9 cellular contexts compared by ENCODE assay signal in the genomic region with DNA sequence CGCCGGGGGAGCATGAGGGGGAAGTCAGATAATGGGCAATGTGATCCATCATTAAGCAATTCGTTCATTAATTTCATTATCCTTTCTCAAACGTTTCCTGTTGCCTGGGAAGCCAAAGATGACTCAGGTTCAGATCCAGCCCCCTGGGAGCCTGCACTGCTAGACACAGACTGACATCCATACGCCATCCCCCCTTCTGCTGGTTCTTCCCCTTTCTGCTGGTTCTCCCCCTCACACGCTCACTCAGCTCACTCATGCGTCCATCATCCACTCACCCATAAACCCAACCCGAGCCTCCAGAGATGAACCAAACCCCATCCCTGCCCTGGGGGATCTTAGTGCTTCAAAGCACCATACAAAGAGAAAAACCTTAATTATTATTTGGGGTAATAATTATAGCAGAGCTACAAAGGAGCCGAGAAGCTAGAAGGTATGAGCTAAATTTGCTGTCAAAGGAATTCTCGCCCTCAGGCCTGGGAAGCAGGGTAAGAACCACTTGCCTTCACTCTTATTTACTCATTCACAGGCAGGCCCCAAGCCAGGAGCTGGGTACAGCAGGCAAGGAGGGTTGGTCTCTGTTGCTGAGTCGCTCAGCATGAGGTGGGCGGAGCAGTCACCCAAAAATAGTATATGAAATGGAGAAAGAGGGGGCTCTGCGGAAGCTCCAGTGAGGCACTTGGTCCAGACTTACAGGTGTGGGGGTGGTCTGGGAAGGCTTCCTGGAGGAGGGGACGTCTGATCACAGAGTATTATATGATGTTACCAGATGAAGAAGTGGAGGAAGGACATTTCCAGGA. TPM values are rescaled to one million over a fixed set of nuclear protein-coding genes. Genes with fewer than 3 reads are reported as not detected.
A peak's percentile ranks its signal among the peaks of the same experiment; 100 is the strongest.
DNase-seq lines count a peak whose midpoint lies in the region; ATAC-seq and TF ChIP-seq lines count a peak whose summit lies in the region.
"Had no signal": no experiment of that assay in that cellular context is flagged by ENCODE, and none has a peak within 500 bp of the region (broad histone marks: within the 10 kb centered on the region; RNA-seq: fewer than 3 reads in every experiment).

No MANE protein-coding gene starts in this region.

- no peaks in the 10 kb centered on the region for H3K36me3 Mint-ChIP-seq in activated naive CD8-positive, alpha-beta T cell treated with anti-CD3 and anti-CD28 coated beads, Interleukin-2, amount 50 U/mL, for 24 hours (ENCODE audit: low read depth)
- no peaks in the 10 kb centered on the region for H3K36me3 Mint-ChIP-seq in activated naive CD8-positive, alpha-beta T cell treated with anti-CD3 and anti-CD28 coated beads for 36 hours
- H3K36me3 Mint-ChIP-seq in activated CD8-positive, alpha-beta memory T cell treated with anti-CD3 and anti-CD28 coated beads, Interleukin-2, amount 10 ng/mL, durations not matched to agents 7 days and 5 days = no peaks in the 10 kb centered on the region

- H3K27ac ChIP-seq in foreskin keratinocyte (no peak overlapping the region), upper lobe of left lung (peak overlapping the region; percentile 42 to 77 (median 57))

- ATAC-seq in activated naive CD8-positive, alpha-beta T cell treated with anti-CD3 and anti-CD28 coated beads, Interleukin-2, amount 50 U/mL, for 24 hours = peak; percentile 33
- ATAC-seq in foreskin keratinocyte (peak; percentile 65), upper lobe of left lung (ENCODE audit: low FRiP score in 2 of 2) (peak in 1 of 2 donors; percentile 72)
- ATAC-seq in activated CD8-positive, alpha-beta memory T cell treated with anti-CD3 and anti-CD28 coated beads, Interleukin-2, amount 10 ng/mL, durations not matched to agents 7 days and 5 days = no peak

- no peaks in the 10 kb centered on the region for H3K36me3 ChIP-seq in upper lobe of left lung

- TF ChIP-seq CTCF in foreskin keratinocyte (conservative IDR thresholded peaks at IDR 0.05) = no peak
- no peak for TF ChIP-seq CTCF in upper lobe of left lung (IDR thresholded peaks at IDR 0.05)
- no peak for TF ChIP-seq CTCF in GM10266 (IDR thresholded peaks at IDR 0.05; ENCODE audit: control insufficient read depth, insufficient read depth, low read depth, missing control alignments)

- no peak overlapping the region for H3K27ac Mint-ChIP-seq in activated naive CD8-positive, alpha-beta T cell treated with anti-CD3 and anti-CD28 coated beads, Interleukin-2, amount 50 U/mL, for 24 hours
- H3K27ac Mint-ChIP-seq in activated naive CD8-positive, alpha-beta T cell treated with anti-CD3 and anti-CD28 coated beads for 36 hours = no peak overlapping the region
- no peak overlapping the region for H3K27ac Mint-ChIP-seq in activated CD8-positive, alpha-beta memory T cell treated with anti-CD3 and anti-CD28 coated beads, Interleukin-2, amount 10 ng/mL, durations not matched to agents 7 days and 5 days

- no peaks in the 10 kb centered on the region for H3K27me3 ChIP-seq in foreskin keratinocyte
- H3K27me3 ChIP-seq in upper lobe of left lung = no peaks in the 10 kb centered on the region

- H3K4me1 Mint-ChIP-seq in activated naive CD8-positive, alpha-beta T cell treated with anti-CD3 and anti-CD28 coated beads, Interleukin-2, amount 50 U/mL, for 24 hours = peaks cover 3% of the 10 kb centered on the region
- H3K4me1 Mint-ChIP-seq in activated naive CD8-positive, alpha-beta T cell treated with anti-CD3 and anti-CD28 coated beads for 36 hours = peaks cover 2% of the 10 kb centered on the region
- peaks cover under 1% of the 10 kb centered on the region for H3K4me1 Mint-ChIP-seq in activated CD8-positive, alpha-beta memory T cell treated with anti-CD3 and anti-CD28 coated beads, Interleukin-2, amount 10 ng/mL, durations not matched to agents 7 days and 5 days

- no peak for TF ChIP-seq POLR2A in upper lobe of left lung (IDR thresholded peaks at IDR 0.05)

- no peak overlapping the region for H3K4me3 Mint-ChIP-seq in activated naive CD8-positive, alpha-beta T cell treated with anti-CD3 and anti-CD28 coated beads, Interleukin-2, amount 50 U/mL, for 24 hours
- no peak overlapping the region for H3K4me3 Mint-ChIP-seq in activated naive CD8-positive, alpha-beta T cell treated with anti-CD3 and anti-CD28 coated beads for 36 hours
- H3K4me3 Mint-ChIP-seq in activated CD8-positive, alpha-beta memory T cell treated with anti-CD3 and anti-CD28 coated beads, Interleukin-2, amount 10 ng/mL, durations not matched to agents 7 days and 5 days = no peak overlapping the region

- CTCF ChIA-PET in activated CD8-positive, alpha-beta memory T cell treated with anti-CD3 and anti-CD28 coated beads, Interleukin-2, amount 10 ng/mL, durations not matched to agents 7 days and 5 days (lab: Charles Lee) = interaction anchor here (1.2 to 1.9 kb wide), 2 partner anchors 12 to 58 kb away, joined by 3 to 7 read pairs; no protein-coding TSS in a partner anchor

- no peak for TF ChIP-seq EP300 in upper lobe of left lung (IDR thresholded peaks at IDR 0.05)

- no peaks in the 10 kb centered on the region for H3K9me3 Mint-ChIP-seq in activated naive CD8-positive, alpha-beta T cell treated with anti-CD3 and anti-CD28 coated beads, Interleukin-2, amount 50 U/mL, for 24 hours
- H3K9me3 Mint-ChIP-seq in activated naive CD8-positive, alpha-beta T cell treated with anti-CD3 and anti-CD28 coated beads for 36 hours = no peaks in the 10 kb centered on the region
- H3K9me3 Mint-ChIP-seq in activated CD8-positive, alpha-beta memory T cell treated with anti-CD3 and anti-CD28 coated beads, Interleukin-2, amount 10 ng/mL, durations not matched to agents 7 days and 5 days (ENCODE audit: low read depth) = no peaks in the 10 kb centered on the region

- H3K4me1 ChIP-seq in foreskin keratinocyte (peaks cover 5% of the 10 kb centered on the region), upper lobe of left lung (peaks cover 10 to 53% (median 29%) of the 10 kb centered on the region in 4 donors)

- no peak for DNase-seq in activated naive CD8-positive, alpha-beta T cell treated with anti-CD3 and anti-CD28 coated beads, Interleukin-2, amount 50 U/mL, for 24 hours
- no peak for DNase-seq in activated naive CD8-positive, alpha-beta T cell treated with anti-CD3 and anti-CD28 coated beads for 36 hours
- DNase-seq in NOMO-1 (lab: John Stamatoyannopoulos, UW; ENCODE audit: unreplicated experiment in 2 of 2) (peak; percentile 21 to 37), foreskin keratinocyte (peak in 1 of 2 donors; percentile 42), upper lobe of left lung (peak in 1 of 2 donors; percentile 82), GM10266 (ENCODE audit: extremely low spot score) (no peak), DMS53 treated with DMSO at 0.1 percent for 48 hours (lab: John Stamatoyannopoulos, UW; ENCODE audit: unreplicated experiment) (no peak)
- DNase-seq in activated CD8-positive, alpha-beta memory T cell treated with anti-CD3 and anti-CD28 coated beads, Interleukin-2, amount 10 ng/mL, durations not matched to agents 7 days and 5 days = no peak

- WGBS in upper lobe of left lung, 2 donors = 44 to 59% methylated on average over 14 of the region's 14 CpGs

- no peak overlapping the region for H3K4me3 ChIP-seq in upper lobe of left lung

- H3K9me3 ChIP-seq in upper lobe of left lung = no peaks in the 10 kb centered on the region

- H3K27me3 Mint-ChIP-seq in activated naive CD8-positive, alpha-beta T cell treated with anti-CD3 and anti-CD28 coated beads, Interleukin-2, amount 50 U/mL, for 24 hours = no peaks in the 10 kb centered on the region
- no peaks in the 10 kb centered on the region for H3K27me3 Mint-ChIP-seq in activated naive CD8-positive, alpha-beta T cell treated with anti-CD3 and anti-CD28 coated beads for 36 hours
- no peaks in the 10 kb centered on the region for H3K27me3 Mint-ChIP-seq in activated CD8-positive, alpha-beta memory T cell treated with anti-CD3 and anti-CD28 coated beads, Interleukin-2, amount 10 ng/mL, durations not matched to agents 7 days and 5 days

RNA-seq across cellular contexts. Expression of gene ZNF444, which starts 7.0 kb away (rescaled TPM):
- 10 to 100 TPM; 28.6 to 33.7 TPM for total RNA-seq in activated naive CD8-positive, alpha-beta T cell treated with anti-CD3 and anti-CD28 coated beads for 36 hours
- total RNA-seq in foreskin keratinocyte (9.7 and 10.8 TPM in 2 replicates), upper lobe of left lung (100 to 1,000 TPM in 2 of 6 donors, 10 to 100 TPM in 4; 29.2 to 131 (median 61.3) TPM)
- polyA plus RNA-seq in foreskin keratinocyte = 18.0 and 19.6 TPM in 2 replicates
- 10 to 100 TPM; 29.3 to 32.5 TPM for total RNA-seq in activated CD8-positive, alpha-beta memory T cell treated with anti-CD3 and anti-CD28 coated beads, Interleukin-2, amount 10 ng/mL, durations not matched to agents 7 days and 5 days

RNA-seq across cellular contexts. Expression of gene ZNF787, which starts 13.0 kb away (rescaled TPM):
- 10 to 100 TPM; 34.2 to 35.6 TPM for total RNA-seq in activated naive CD8-positive, alpha-beta T cell treated with anti-CD3 and anti-CD28 coated beads for 36 hours
- total RNA-seq in foreskin keratinocyte (28.6 and 29.1 TPM in 2 replicates), upper lobe of left lung (10 to 100 TPM; 20.5 to 45.4 (median 35.8) TPM)
- 32.3 and 32.5 TPM in 2 replicates for polyA plus RNA-seq in foreskin keratinocyte
- 10 to 100 TPM; 34.7 to 36.7 TPM for total RNA-seq in activated CD8-positive, alpha-beta memory T cell treated with anti-CD3 and anti-CD28 coated beads, Interleukin-2, amount 10 ng/mL, durations not matched to agents 7 days and 5 days

RNA-seq across cellular contexts. Expression of gene GALP, which starts 41.8 kb away (rescaled TPM):
- total RNA-seq in activated naive CD8-positive, alpha-beta T cell treated with anti-CD3 and anti-CD28 coated beads for 36 hours = not detected
- total RNA-seq in foreskin keratinocyte = not detected in 2 replicates
- not detected in 2 replicates for polyA plus RNA-seq in foreskin keratinocyte
- total RNA-seq in upper lobe of left lung = not detected
- not detected for total RNA-seq in activated CD8-positive, alpha-beta memory T cell treated with anti-CD3 and anti-CD28 coated beads, Interleukin-2, amount 10 ng/mL, durations not matched to agents 7 days and 5 days
- polyA plus RNA-seq: esophagus had no signal

Comparison
In these comparisons a context has a peak if more than half of its experiments do, and no peak if none do; other contexts are left out.
1. DNase-seq: peak in NOMO-1 (2 of 2); none in activated naive CD8-positive, alpha-beta T cell treated with anti-CD3 and anti-CD28 coated beads, Interleukin-2, amount 50 U/mL, for 24 hours (single experiment), activated naive CD8-positive, alpha-beta T cell treated with anti-CD3 and anti-CD28 coated beads for 36 hours (single experiment), activated CD8-positive, alpha-beta memory T cell treated with anti-CD3 and anti-CD28 coated beads, Interleukin-2, amount 10 ng/mL, durations not matched to agents 7 days and 5 days (single experiment), GM10266 (single experiment) and DMS53 treated with DMSO at 0.1 percent for 48 hours (single experiment).